14 cellular contexts compared by ENCODE assay signal in genomic region chr2:9763356-9764152, GRCh38.
A peak's percentile ranks its signal among the peaks of the same experiment; 100 is the strongest.
DNase-seq lines count a peak whose midpoint lies in the region; ATAC-seq, FAIRE-seq and TF ChIP-seq lines count a peak whose summit lies in the region.
"Had no signal": no experiment of that assay in that cellular context is flagged by ENCODE, and none has a peak within 500 bp of the region (broad histone marks: within the 10 kb centered on the region; RNA-seq: fewer than 3 reads in every experiment).

No MANE protein-coding gene starts in this region.

- peak; percentile 4 for FAIRE-seq in HTR-8/SVneo (lab: Jason Lieb, UNC)
- FAIRE-seq: endothelial cell of umbilical vein had no signal

- CTCF ChIA-PET in activated CD4-positive, alpha-beta memory T cell treated with anti-CD3 and anti-CD28 coated beads, Interleukin-2, amount 10 ng/mL, durations not matched to agents 7 days and 5 days (lab: Charles Lee): interaction anchor here (1.3 to 1.5 kb wide), 2 partner anchors 11 to 15 kb away, joined by 4 to 5 read pairs; no protein-coding TSS in a partner anchor

- H3K9me3 Mint-ChIP-seq in activated CD4-positive, alpha-beta memory T cell treated with anti-CD3 and anti-CD28 coated beads, Interleukin-2, amount 10 ng/mL, durations not matched to agents 7 days and 5 days: no peaks in the 10 kb centered on the region
- H3K9me3 Mint-ChIP-seq: CD4-positive, alpha-beta memory T cell; GM23338 had no signal

- intact Hi-C loops in heart right ventricle (cut with DNase I): loop anchor here in 6 of 10 donors (5.0 to 10.0 kb wide), 6 partner anchors 129 to 289 kb away; partner anchors contain the start of genes ADAM17 (in 2 of the 6), YWHAQ (in 2 of the 6) and IAH1 (in 1 of the 6)
- intact Hi-C loops in left cardiac atrium (cut with DNase I): no loop called here
- intact Hi-C loops in lower lobe of right lung (cut with DNase I): no loop called here

- peak overlapping the region; percentile 4 for H3K27ac Mint-ChIP-seq in activated CD4-positive, alpha-beta memory T cell treated with anti-CD3 and anti-CD28 coated beads, Interleukin-2, amount 10 ng/mL, durations not matched to agents 7 days and 5 days
- H3K27ac Mint-ChIP-seq: GM23338 had no signal

- H3K36me3 Mint-ChIP-seq in activated CD4-positive, alpha-beta memory T cell treated with anti-CD3 and anti-CD28 coated beads, Interleukin-2, amount 10 ng/mL, durations not matched to agents 7 days and 5 days (ENCODE audit: low read depth): no peaks in the 10 kb centered on the region
- H3K36me3 Mint-ChIP-seq: CD4-positive, alpha-beta memory T cell had no signal

- no peaks in the 10 kb centered on the region for H3K27me3 Mint-ChIP-seq in activated CD4-positive, alpha-beta memory T cell treated with anti-CD3 and anti-CD28 coated beads, Interleukin-2, amount 10 ng/mL, durations not matched to agents 7 days and 5 days
- H3K27me3 Mint-ChIP-seq: CD4-positive, alpha-beta memory T cell had no signal

- peak overlapping the region in 7 of 10 donors; percentile 16 to 74 (median 44) for H3K27ac ChIP-seq in heart right ventricle
- no peak overlapping the region for H3K27ac ChIP-seq in lower lobe of right lung
- H3K27ac ChIP-seq: thoracic aorta had no signal

- H3K4me3 ChIP-seq in heart right ventricle (no peak overlapping the region), lower lobe of right lung (no peak overlapping the region)
- H3K4me3 ChIP-seq: GM23338, thoracic aorta had no signal

- DNase-seq in heart right ventricle (no peak), left cardiac atrium (no peak), HTR-8/SVneo (ENCODE audit: insufficient read length, low spot score) (no peak), renal cortical epithelial cell (ENCODE audit: low read depth) (peak; percentile 73), NCI-H82 treated with DMSO at 0.1 percent for 48 hours (lab: John Stamatoyannopoulos, UW; ENCODE audit: unreplicated experiment) (no peak), lower lobe of right lung (no peak), GM13976 (ENCODE audit: low spot score) (no peak)
- peak; percentile 52 for DNase-seq in activated CD4-positive, alpha-beta memory T cell treated with anti-CD3 and anti-CD28 coated beads, Interleukin-2, amount 10 ng/mL, durations not matched to agents 7 days and 5 days
- DNase-seq: CD4-positive, alpha-beta memory T cell; mesenchymal stem cell; NCI-H2081 treated with DMSO at 0.1 percent for 48 hours had no signal

- H3K36me3 ChIP-seq in heart right ventricle (no peaks in the 10 kb centered on the region), lower lobe of right lung (no peaks in the 10 kb centered on the region)
- H3K36me3 ChIP-seq: thoracic aorta had no signal

- H3K27me3 ChIP-seq in heart right ventricle (no peaks in the 10 kb centered on the region), lower lobe of right lung (ENCODE audit: low read depth) (no peaks in the 10 kb centered on the region)

- ATAC-seq in heart right ventricle: peak in 5 of 8 donors; percentile 20 to 56 (median 47)
- ATAC-seq in left cardiac atrium: no peak
- no peak for ATAC-seq in lower lobe of right lung
- ATAC-seq: GM23338 had no signal

- H3K9me3 ChIP-seq in heart right ventricle: no peaks in the 10 kb centered on the region
- H3K9me3 ChIP-seq in lower lobe of right lung: no peaks in the 10 kb centered on the region
- H3K9me3 ChIP-seq: thoracic aorta had no signal

- H3K4me1 Mint-ChIP-seq in activated CD4-positive, alpha-beta memory T cell treated with anti-CD3 and anti-CD28 coated beads, Interleukin-2, amount 10 ng/mL, durations not matched to agents 7 days and 5 days: peaks cover 67% of the 10 kb centered on the region

- no peak overlapping the region for H3K4me3 Mint-ChIP-seq in activated CD4-positive, alpha-beta memory T cell treated with anti-CD3 and anti-CD28 coated beads, Interleukin-2, amount 10 ng/mL, durations not matched to agents 7 days and 5 days
- H3K4me3 Mint-ChIP-seq: CD4-positive, alpha-beta memory T cell; GM23338 had no signal

- WGBS in heart right ventricle, 2 donors: 60 to 74% methylated on average over 7 of the region's 7 CpGs

- POLR2A ChIA-PET in activated CD4-positive, alpha-beta memory T cell treated with anti-CD3 and anti-CD28 coated beads, Interleukin-2, amount 10 ng/mL, durations not matched to agents 7 days and 5 days (lab: Charles Lee): interaction anchor here (0.9 to 2.6 kb wide), 7 partner anchors 10 to 207 kb away, joined by 3 to 19 read pairs (median 4); partner anchors contain the start of gene YWHAQ

- no peak for TF ChIP-seq CTCF in heart right ventricle (IDR thresholded peaks at IDR 0.05)
- no peak for TF ChIP-seq CTCF in lower lobe of right lung (IDR thresholded peaks at IDR 0.05)
- TF ChIP-seq CTCF in GM13976 (IDR thresholded peaks at IDR 0.05; ENCODE audit: borderline replicate concordance, control extremely low read depth, extremely low read depth, insufficient read depth, missing control alignments): no peak

- H3K4me1 ChIP-seq in heart right ventricle (peaks cover 0 to 78% (median 38%) of the 10 kb centered on the region in 9 donors), lower lobe of right lung (peaks cover 2% of the 10 kb centered on the region)

- in situ Hi-C loops in GM13976 (cut with MboI; ENCODE audit: low sequenced_read_pairs, unreplicated experiment): no loop called here

Comparison
In these comparisons a context has a peak if more than half of its experiments do, and no peak if none do; other contexts are left out.
1. ATAC-seq: peak in heart right ventricle (5 of 8); none in left cardiac atrium (0 of 2) and lower lobe of right lung (0 of 2).
2. intact Hi-C loops: an anchor here in heart right ventricle (5.0 to 10.0 kb wide); none called in left cardiac atrium and lower lobe of right lung.
3. DNase-seq: peak in activated CD4-positive, alpha-beta memory T cell treated with anti-CD3 and anti-CD28 coated beads, Interleukin-2, amount 10 ng/mL, durations not matched to agents 7 days and 5 days (single experiment) and renal cortical epithelial cell (single experiment); none in heart right ventricle (0 of 2), left cardiac atrium (single experiment), HTR-8/SVneo (single experiment), NCI-H82 treated with DMSO at 0.1 percent for 48 hours (single experiment), lower lobe of right lung (single experiment) and GM13976 (single experiment).